ENCODE assay signal across 29 cellular contexts in genomic region chr2:190177249-190177648, GRCh38.
"Had no signal": no experiment of that assay in that cellular context is flagged by ENCODE, and none has a peak within 500 bp of the region (broad histone marks: within the 10 kb centered on the region; RNA-seq: fewer than 3 reads in every experiment).

No MANE protein-coding gene starts in this region.

- H3K4me3 ChIP-seq: coronary artery, dorsolateral prefrontal cortex, heart left ventricle, left ventricle myocardium inferior, lung, mucosa of descending colon, pancreas, psoas muscle, right atrium auricular region, stomach, thyroid gland had no signal

- H3K36me3 Mint-ChIP-seq: activated naive CD4-positive, alpha-beta T cell treated with anti-CD3 and anti-CD28 coated beads, Interleukin-2, amount 10 ng/mL, durations not matched to agents 7 days and 5 days; activated naive CD8-positive, alpha-beta T cell treated with anti-CD3 and anti-CD28 coated beads, Interleukin-2, amount 10 ng/mL, durations not matched to agents 7 days and 5 days; WTC11 had no signal

- H3K27ac ChIP-seq: brain microvascular endothelial cell, coronary artery, foreskin keratinocyte, heart left ventricle, left ventricle myocardium inferior, pancreas, psoas muscle, stomach, thyroid gland had no signal

- H3K4me3 Mint-ChIP-seq: activated CD4-positive, alpha-beta memory T cell treated with anti-CD3 and anti-CD28 coated beads, Interleukin-2, amount 10 ng/mL, durations not matched to agents 7 days and 5 days; activated CD4-positive, alpha-beta T cell treated with anti-CD3 and anti-CD28 coated beads, Interleukin-2, amount 10 ng/mL, durations not matched to agents 7 days and 5 days; activated naive CD4-positive, alpha-beta T cell treated with anti-CD3 and anti-CD28 coated beads, Interleukin-2, amount 10 ng/mL, durations not matched to agents 7 days and 5 days; activated naive CD8-positive, alpha-beta T cell treated with anti-CD3 and anti-CD28 coated beads, Interleukin-2, amount 10 ng/mL, durations not matched to agents 7 days and 5 days; activated T-cell treated with anti-CD3 and anti-CD28 coated beads, Interleukin-2, amount 50 U/mL, for 24 hours; natural killer cell treated with Interleukin-12 subunit alpha and Interleukin-12 subunit beta and Interleukin-15 and Interleukin-18, amount 100 ng/mL, for 72 hours; stimulated activated naive B cell treated with anti-CD40 and anti-IgM and Interleukin-4, amounts not matched to agents 10 μg/mL and 1 μg/mL and 100 μg/mL, for 72 hours; WTC11 had no signal

- H3K27ac Mint-ChIP-seq: activated CD4-positive, alpha-beta memory T cell treated with anti-CD3 and anti-CD28 coated beads, Interleukin-2, amount 10 ng/mL, durations not matched to agents 7 days and 5 days; activated CD4-positive, alpha-beta T cell treated with anti-CD3 and anti-CD28 coated beads, Interleukin-2, amount 10 ng/mL, durations not matched to agents 7 days and 5 days; activated naive CD4-positive, alpha-beta T cell treated with anti-CD3 and anti-CD28 coated beads, Interleukin-2, amount 10 ng/mL, durations not matched to agents 7 days and 5 days; activated naive CD8-positive, alpha-beta T cell treated with anti-CD3 and anti-CD28 coated beads, Interleukin-2, amount 10 ng/mL, durations not matched to agents 7 days and 5 days; activated T-cell treated with anti-CD3 and anti-CD28 coated beads, Interleukin-2, amount 50 U/mL, for 24 hours; natural killer cell treated with Interleukin-12 subunit alpha and Interleukin-12 subunit beta and Interleukin-15 and Interleukin-18, amount 100 ng/mL, for 72 hours; stimulated activated naive B cell treated with anti-CD40 and anti-IgM and Interleukin-4, amounts not matched to agents 10 μg/mL and 1 μg/mL and 100 μg/mL, for 72 hours; WTC11 had no signal

- H3K36me3 ChIP-seq: brain microvascular endothelial cell, heart left ventricle, left ventricle myocardium inferior, pancreas, right atrium auricular region, stomach, thyroid gland had no signal

- H3K27me3 ChIP-seq: brain microvascular endothelial cell, dorsolateral prefrontal cortex, foreskin keratinocyte, heart left ventricle, pancreas, right atrium auricular region, stomach, thyroid gland had no signal

- H3K4me1 ChIP-seq: foreskin keratinocyte had no signal

- ATAC-seq: esophagus mucosa; foreskin keratinocyte; heart left ventricle; mucosa of descending colon; natural killer cell treated with Interleukin-12 subunit alpha and Interleukin-12 subunit beta and Interleukin-15 and Interleukin-18, amount 100 ng/mL, for 72 hours; pancreas; psoas muscle; stimulated activated naive B cell treated with anti-CD40 and anti-IgM and Interleukin-4, amounts not matched to agents 10 μg/mL and 1 μg/mL and 100 μg/mL, for 72 hours; WTC11 had no signal

- DNase-seq: activated CD4-positive, alpha-beta memory T cell treated with anti-CD3 and anti-CD28 coated beads, Interleukin-2, amount 10 ng/mL, durations not matched to agents 7 days and 5 days; activated CD4-positive, alpha-beta T cell treated with anti-CD3 and anti-CD28 coated beads for 1 hour; activated CD4-positive, alpha-beta T cell treated with anti-CD3 and anti-CD28 coated beads, Interleukin-2, amount 10 ng/mL, durations not matched to agents 7 days and 5 days; activated CD8-positive, alpha-beta memory T cell treated with anti-CD3 and anti-CD28 coated beads, Interleukin-2, amount 50 U/mL, for 48 hours; activated gamma-delta T cell; activated naive CD4-positive, alpha-beta T cell treated with anti-CD3 and anti-CD28 coated beads, Interleukin-2, amount 10 ng/mL, durations not matched to agents 7 days and 5 days; activated naive CD8-positive, alpha-beta T cell treated with anti-CD3 and anti-CD28 coated beads, Interleukin-2, amount 10 ng/mL, durations not matched to agents 7 days and 5 days; activated T-cell treated with anti-CD3 and anti-CD28 coated beads, Interleukin-2, amount 50 U/mL, for 24 hours; brain microvascular endothelial cell; dorsolateral prefrontal cortex; foreskin keratinocyte; heart left ventricle; kidney glomerular epithelial cell; left ventricle myocardium inferior; mucosa of descending colon; pancreas; psoas muscle; stimulated activated CD4-positive, alpha-beta T cell treated with anti-CD3 and anti-CD28 coated beads, Interleukin-15, amount 100 ng/mL, for 24 hours; stimulated activated CD4-positive, alpha-beta T cell treated with anti-CD3 and anti-CD28 coated beads, Interleukin-2, amount 100 ng/mL, for 24 hours; stimulated activated naive B cell treated with anti-CD40 and anti-IgM and Interleukin-4, amounts not matched to agents 10 μg/mL and 1 μg/mL and 100 μg/mL, for 72 hours; stomach; T-helper 2 cell; thyroid gland had no signal

- H3K9me3 Mint-ChIP-seq: activated CD4-positive, alpha-beta memory T cell treated with anti-CD3 and anti-CD28 coated beads, Interleukin-2, amount 10 ng/mL, durations not matched to agents 7 days and 5 days; activated naive CD4-positive, alpha-beta T cell treated with anti-CD3 and anti-CD28 coated beads, Interleukin-2, amount 10 ng/mL, durations not matched to agents 7 days and 5 days; natural killer cell treated with Interleukin-12 subunit alpha and Interleukin-12 subunit beta and Interleukin-15 and Interleukin-18, amount 100 ng/mL, for 72 hours had no signal
